Comparison of ENCODE assay signal across 8 cellular contexts in the genomic region with DNA sequence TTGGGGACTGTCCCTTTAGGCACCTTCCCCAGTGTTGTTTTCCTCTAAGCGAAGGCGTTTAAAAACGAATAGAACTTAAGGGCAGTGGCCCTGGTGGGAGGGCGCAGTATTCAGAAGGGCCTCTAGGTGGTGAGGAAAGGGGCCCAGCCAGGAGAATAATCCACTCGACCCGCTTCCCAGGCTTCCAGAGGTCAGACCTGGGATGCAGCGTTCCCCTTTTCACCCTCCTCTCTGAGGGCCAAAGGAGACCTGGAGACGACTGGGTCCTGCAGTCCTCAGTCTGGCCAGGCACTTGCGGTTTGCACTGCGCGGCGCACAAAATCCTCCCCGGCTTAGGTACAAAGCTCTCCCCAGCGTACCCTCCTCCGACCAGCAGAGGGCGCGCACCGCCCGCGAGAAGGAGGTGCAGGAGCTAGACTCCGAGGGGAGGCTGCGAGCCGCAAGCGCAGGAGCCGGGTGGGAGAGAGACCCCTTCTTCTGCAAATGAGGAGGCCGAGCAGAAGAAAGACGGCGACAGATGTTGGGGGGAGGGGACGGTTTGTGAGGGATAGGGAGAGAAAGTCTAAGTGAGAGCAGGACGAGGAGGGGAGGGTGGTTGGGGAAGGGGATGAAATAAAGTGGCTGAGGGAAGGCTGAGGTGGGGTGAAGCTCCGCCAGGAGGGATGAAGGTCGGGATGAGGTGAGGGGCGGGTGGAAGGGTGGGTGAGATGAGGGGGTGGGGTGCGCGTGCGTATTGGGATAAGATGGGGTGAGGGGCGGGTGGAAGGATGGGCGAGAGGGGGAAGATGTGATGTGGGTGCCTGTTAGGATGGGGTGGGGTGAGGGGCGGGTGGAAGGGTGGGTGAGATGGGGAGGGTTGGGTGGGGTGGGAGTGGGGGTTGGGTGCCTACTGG. TPM values are rescaled to one million over a fixed set of nuclear protein-coding genes. Genes with fewer than 3 reads are reported as not detected.
A peak's percentile ranks its signal among the peaks of the same experiment; 100 is the strongest.
DNase-seq lines count a peak whose midpoint lies in the region; ATAC-seq and TF ChIP-seq lines count a peak whose summit lies in the region.

No MANE protein-coding gene starts in this region.

- no peak overlapping the region for H3K4ac ChIP-seq in trophoblast cell (ENCODE audit: low read depth, low read length)

- CTCF ChIA-PET in HEK293T (lab: Yijun Ruan, JAX): interaction anchor here (0.6 to 3.5 kb wide), 35 partner anchors 9 to 688 kb away, joined by 3 to 21 read pairs (median 4); a partner anchor contains a TSS
- CTCF ChIA-PET in SK-N-SH (lab: Yijun Ruan, JAX): interaction anchor here (0.6 to 12.4 kb wide), 87 partner anchors 8 to 373 kb away, joined by 3 to 208 read pairs (median 5); a partner anchor contains a TSS
- CTCF ChIA-PET in activated naive CD4-positive, alpha-beta T cell treated with anti-CD3 and anti-CD28 coated beads, Interleukin-2, amount 10 ng/mL, durations not matched to agents 7 days and 5 days (lab: Charles Lee): interaction anchor here (0.6 to 1.9 kb wide), 29 partner anchors 10 to 177 kb away, joined by 3 to 13 read pairs (median 4); a partner anchor contains a TSS

- H3K9me3 ChIP-seq in SK-N-SH (no peaks in the 10 kb centered on the region), trophoblast cell (ENCODE audit: insufficient read depth, low read depth, low read length) (no peaks in the 10 kb centered on the region), upper lobe of left lung (no peaks in the 10 kb centered on the region)

- H4K20me1 ChIP-seq in SK-N-SH (ENCODE audit: insufficient read depth): no peaks in the 10 kb centered on the region

- no peaks in the 10 kb centered on the region for H3F3A ChIP-seq in SK-N-SH (replicated peaks; ENCODE audit: insufficient read depth)

- H3K18ac ChIP-seq in trophoblast cell (ENCODE audit: low read length): no peak overlapping the region

- H3K4me2 ChIP-seq in SK-N-SH: peak overlapping the region; percentile 85
- peak overlapping the region; percentile 42 for H3K4me2 ChIP-seq in trophoblast cell (ENCODE audit: low read length)

- peaks cover 5% of the 10 kb centered on the region for H3K27me3 ChIP-seq in GM06990 (replicated peaks; ENCODE audit: control insufficient read depth, insufficient read depth, low read length)
- peaks cover 28% of the 10 kb centered on the region for H3K27me3 ChIP-seq in SK-N-SH (ENCODE audit: insufficient read depth)
- H3K27me3 ChIP-seq in trophoblast cell (ENCODE audit: insufficient read depth, low read length): peaks cover 52% of the 10 kb centered on the region
- H3K27me3 ChIP-seq in upper lobe of left lung: peaks cover 3 to 62% (median 41%) of the 10 kb centered on the region in 4 donors

- ATAC-seq in upper lobe of left lung (ENCODE audit: low FRiP score in 2 of 2): peak; percentile 88 to 91

- peak; percentile 80 for TF ChIP-seq RAD21 in SK-N-SH (IDR thresholded peaks at IDR 0.05; ENCODE audit: low read length)

- H3K9ac ChIP-seq in SK-N-SH (no peak overlapping the region), trophoblast cell (ENCODE audit: low read length) (no peak overlapping the region)

- no peak overlapping the region for H2AK5ac ChIP-seq in trophoblast cell (ENCODE audit: low read length)

- peak; percentile 95 for TF ChIP-seq CTCF in GM06990 (IDR thresholded peaks at IDR 0.05; ENCODE audit: insufficient read depth, low read length, poor library complexity, severe bottlenecking)
- peak; percentile 98 for TF ChIP-seq CTCF in SK-N-SH (IDR thresholded peaks at IDR 0.05)
- TF ChIP-seq CTCF in upper lobe of left lung (IDR thresholded peaks at IDR 0.05): peak; percentile 79 to 93 (median 88)

- no peak overlapping the region for H3K14ac ChIP-seq in trophoblast cell (ENCODE audit: low read length)

- H3K27ac ChIP-seq in SK-N-SH (ENCODE audit: low read depth in 2 of 2, low read length in 1 of 2) (peak overlapping the region in 1 of 2 experiments; percentile 69; a peak in 2 of 4 replicates), trophoblast cell (ENCODE audit: low read depth, low read length) (no peak overlapping the region), upper lobe of left lung (no peak overlapping the region)

- no peak for TF ChIP-seq POLR2A in upper lobe of left lung (IDR thresholded peaks at IDR 0.05)

- DNase-seq in GM06990 (ENCODE audit: extremely low read depth, insufficient read length) (peak; percentile 85), HEK293T (ENCODE audit: extremely low spot score) (peak; percentile 88), MV-4-11 (lab: John Stamatoyannopoulos, UW) (peak; percentile 69), SK-N-SH (peak; percentile 88), glomerular visceral epithelial cell (ENCODE audit: extremely low spot score) (peak; percentile 81), trophoblast cell (peak; percentile 64 to 88), upper lobe of left lung (peak; percentile 76 to 95)
- DNase-seq in activated naive CD4-positive, alpha-beta T cell treated with anti-CD3 and anti-CD28 coated beads, Interleukin-2, amount 10 ng/mL, durations not matched to agents 7 days and 5 days: peak; percentile 87

- peak overlapping the region; percentile 85; the same call in 1 of the 2 replicates for H2AFZ ChIP-seq in SK-N-SH (ENCODE audit: low read depth)
- peak overlapping the region; percentile 83 for H2AFZ ChIP-seq in trophoblast cell (ENCODE audit: insufficient read depth, low read length, poor library complexity)

- no peak overlapping the region for H3K23ac ChIP-seq in trophoblast cell (ENCODE audit: low read length)

- H3K4me3 Mint-ChIP-seq in activated naive CD4-positive, alpha-beta T cell treated with anti-CD3 and anti-CD28 coated beads, Interleukin-2, amount 10 ng/mL, durations not matched to agents 7 days and 5 days: peak overlapping the region; percentile 50

- H3K27ac Mint-ChIP-seq in activated naive CD4-positive, alpha-beta T cell treated with anti-CD3 and anti-CD28 coated beads, Interleukin-2, amount 10 ng/mL, durations not matched to agents 7 days and 5 days: no peak overlapping the region

- no peaks in the 10 kb centered on the region for H3K36me3 ChIP-seq in GM06990 (ENCODE audit: control insufficient read depth, insufficient read depth, low read length)
- H3K36me3 ChIP-seq in SK-N-SH (replicated peaks in 1 of 2; ENCODE audit: control insufficient read depth in 1 of 2, insufficient read depth in 2 of 2, low read length in 1 of 2): no peaks in the 10 kb centered on the region
- H3K36me3 ChIP-seq in trophoblast cell (ENCODE audit: control insufficient read depth in 1 of 2, insufficient read depth in 2 of 2, low read length in 2 of 2): no peaks in the 10 kb centered on the region
- no peaks in the 10 kb centered on the region for H3K36me3 ChIP-seq in upper lobe of left lung

- no peak overlapping the region for H4K91ac ChIP-seq in trophoblast cell (ENCODE audit: low read depth, low read length)

- H4K8ac ChIP-seq in trophoblast cell (ENCODE audit: low read depth, low read length): no peak overlapping the region

- H3K79me1 ChIP-seq in trophoblast cell (ENCODE audit: low read length): no peaks in the 10 kb centered on the region

- no peak overlapping the region for H2BK12ac ChIP-seq in trophoblast cell (ENCODE audit: low read length)

- no peak overlapping the region for H2BK5ac ChIP-seq in trophoblast cell (ENCODE audit: low read depth, low read length, poor library complexity)

- H4K12ac ChIP-seq in trophoblast cell (ENCODE audit: low read depth, low read length): no peak overlapping the region

- H3K79me2 ChIP-seq in SK-N-SH (ENCODE audit: insufficient read depth) (no peaks in the 10 kb centered on the region), trophoblast cell (ENCODE audit: control insufficient read depth, insufficient read depth, low read length, poor library complexity) (no peaks in the 10 kb centered on the region)

- no peak for TF ChIP-seq EP300 in SK-N-SH (IDR thresholded peaks at IDR 0.05; ENCODE audit: borderline replicate concordance in 1 of 2, low read depth in 1 of 2, low read length in 1 of 2)
- TF ChIP-seq EP300 in upper lobe of left lung (IDR thresholded peaks at IDR 0.05): no peak

- peaks cover 26% of the 10 kb centered on the region for H3K4me1 Mint-ChIP-seq in activated naive CD4-positive, alpha-beta T cell treated with anti-CD3 and anti-CD28 coated beads, Interleukin-2, amount 10 ng/mL, durations not matched to agents 7 days and 5 days

- H3K4me1 ChIP-seq in SK-N-SH (ENCODE audit: control insufficient read depth in 1 of 2, insufficient read depth in 2 of 2, low read depth in 1 of 2, low read length in 1 of 2): peaks cover 0 to 28% of the 10 kb centered on the region in 2 experiments; a peak in 1 of 4 replicates
- peaks cover 2 to 4% of the 10 kb centered on the region in 2 experiments for H3K4me1 ChIP-seq in trophoblast cell (ENCODE audit: control insufficient read depth in 1 of 2, insufficient read depth in 2 of 2, low read length in 2 of 2)
- peaks cover 35 to 47% (median 40%) of the 10 kb centered on the region in 4 donors for H3K4me1 ChIP-seq in upper lobe of left lung

- H3K9me3 Mint-ChIP-seq in activated naive CD4-positive, alpha-beta T cell treated with anti-CD3 and anti-CD28 coated beads, Interleukin-2, amount 10 ng/mL, durations not matched to agents 7 days and 5 days: no peaks in the 10 kb centered on the region

- POLR2A ChIA-PET in HEK293T (lab: Yijun Ruan, JAX) (interaction anchor here (0.9 to 1.3 kb wide), 3 partner anchors 9 to 28 kb away, joined by 3 to 5 read pairs (median 3); a partner anchor contains a TSS), SK-N-SH (lab: Yijun Ruan, JAX) (interaction anchor here (0.6 to 6.4 kb wide), 6 partner anchors 13 to 143 kb away, joined by 3 to 89 read pairs (median 4); no protein-coding TSS in a partner anchor)

- no peaks in the 10 kb centered on the region for H3K9me2 ChIP-seq in SK-N-SH

- H3K27me3 Mint-ChIP-seq in activated naive CD4-positive, alpha-beta T cell treated with anti-CD3 and anti-CD28 coated beads, Interleukin-2, amount 10 ng/mL, durations not matched to agents 7 days and 5 days: peaks cover 92% of the 10 kb centered on the region

- peaks cover 4% of the 10 kb centered on the region for H3K36me3 Mint-ChIP-seq in activated naive CD4-positive, alpha-beta T cell treated with anti-CD3 and anti-CD28 coated beads, Interleukin-2, amount 10 ng/mL, durations not matched to agents 7 days and 5 days

- peak overlapping the region; percentile 40 for H3K4me3 ChIP-seq in GM06990 (replicated peaks; ENCODE audit: low read depth, low read length)
- peak overlapping the region; percentile 45 to 75 for H3K4me3 ChIP-seq in SK-N-SH (ENCODE audit: low read depth in 2 of 2, low read length in 1 of 2)
- no peak overlapping the region for H3K4me3 ChIP-seq in trophoblast cell (ENCODE audit: low read depth, low read length)
- peak overlapping the region in 2 of 4 donors; percentile 13 to 17 for H3K4me3 ChIP-seq in upper lobe of left lung

- 25% methylated on average over 28 of the region's 39 CpGs for WGBS in SK-N-SH (ENCODE audit: low lambda C conversion rate)
- no CpG with 5 or more reads among the region's 39 CpGs for WGBS in trophoblast cell (ENCODE audit: extremely low coverage, insufficient coverage, insufficient read length)
- 2% methylated on average over 29 to 32 of the region's 39 CpGs for WGBS in upper lobe of left lung, 2 donors

- H2BK120ac ChIP-seq in trophoblast cell (ENCODE audit: insufficient read depth, low read length, poor library complexity): no peak overlapping the region

RNA-seq across cellular contexts. Expression of a gene that starts 4.9 kb away (rescaled TPM):
- 0.53 and 1.2 TPM in 2 replicates for polyA plus RNA-seq in SK-N-SH (2012; rRNA removed)
- polyA plus RNA-seq in SK-N-SH (2012; cell fraction: cytosol; rRNA removed): 1.4 and 3.0 TPM in 2 replicates
- 0.80 and 2.9 TPM in 2 replicates for polyA plus RNA-seq in SK-N-SH (2012; cell fraction: nucleus; rRNA removed)
- 0.07 and 0.21 TPM in 2 replicates for polyA plus RNA-seq in trophoblast cell (2013)
- total RNA-seq in upper lobe of left lung: not detected

RNA-seq across cellular contexts. Expression of a gene that starts 13.1 kb away (rescaled TPM):
- not detected in 2 replicates for polyA plus RNA-seq in SK-N-SH (2012; rRNA removed)
- polyA plus RNA-seq in SK-N-SH (2012; cell fraction: cytosol; rRNA removed): 0.10 TPM in 1 of 2 replicates, not detected in the other
- polyA plus RNA-seq in SK-N-SH (2012; cell fraction: nucleus; rRNA removed): not detected in 2 replicates
- polyA plus RNA-seq in trophoblast cell (2013): 0.15 and 0.21 TPM in 2 replicates
- total RNA-seq in upper lobe of left lung: not detected

RNA-seq across cellular contexts. Expression of a gene that starts 20.6 kb away (rescaled TPM):
- 0.19 and 0.26 TPM in 2 replicates for polyA plus RNA-seq in SK-N-SH (2012; rRNA removed)
- 0.35 and 0.56 TPM in 2 replicates for polyA plus RNA-seq in SK-N-SH (2012; cell fraction: cytosol; rRNA removed)
- polyA plus RNA-seq in SK-N-SH (2012; cell fraction: nucleus; rRNA removed): 0.13 and 0.31 TPM in 2 replicates
- polyA plus RNA-seq in trophoblast cell (2013): 0.16 and 0.18 TPM in 2 replicates
- not detected for total RNA-seq in upper lobe of left lung
